Comparison of ENCODE assay signal across 1 cellular context in the genomic region with DNA sequence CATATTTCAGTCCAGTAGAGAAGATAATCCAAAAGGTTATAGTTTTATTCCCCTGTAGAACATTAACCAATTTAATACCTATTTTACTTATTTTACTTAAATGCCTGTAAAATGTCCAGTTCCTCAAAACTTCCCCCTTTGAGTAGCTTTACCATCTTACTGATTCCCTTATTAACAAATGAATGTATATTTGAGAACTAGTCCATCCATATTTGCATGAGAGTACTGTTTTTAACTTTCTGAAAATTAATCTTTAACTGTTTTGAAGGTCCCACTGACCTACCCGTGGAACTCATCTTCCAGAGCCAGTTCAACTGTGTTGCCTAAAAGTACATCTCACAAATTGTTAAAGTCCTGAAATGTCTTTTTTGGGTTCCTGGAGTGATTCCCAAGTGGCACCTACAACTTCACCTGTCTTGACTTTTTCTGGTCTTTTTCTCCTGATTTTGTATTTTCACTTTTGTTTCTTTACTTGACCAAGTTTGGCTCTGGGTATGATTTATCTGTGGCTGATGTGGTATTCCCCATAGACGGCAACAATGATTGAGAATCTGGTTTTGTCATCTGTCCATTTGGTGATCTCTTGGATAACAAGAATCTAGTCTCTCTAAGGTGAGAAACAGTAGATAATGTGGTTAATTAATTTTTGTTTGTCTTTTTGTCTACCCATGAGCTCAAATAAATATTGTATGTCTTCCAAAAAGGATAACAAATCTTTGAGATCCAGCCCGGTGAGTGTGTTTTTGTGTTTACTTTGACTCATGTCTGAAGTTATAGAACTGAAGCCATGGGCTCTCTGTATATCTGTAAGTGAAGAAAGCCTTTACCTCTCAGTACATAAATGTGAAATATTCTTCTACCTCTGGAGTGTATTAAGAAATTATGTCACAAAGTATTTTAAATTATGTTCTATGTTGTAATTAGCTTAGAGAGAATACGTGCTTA.
TF ChIP-seq lines count a peak whose summit lies in the region.

No MANE protein-coding gene starts in this region.

TF ChIP-seq in GM12878, 131 proteins besides CTCF, POLR2A, EP300 and RAD21 (continued from another document):
- TF ChIP-seq, protein P1, sequence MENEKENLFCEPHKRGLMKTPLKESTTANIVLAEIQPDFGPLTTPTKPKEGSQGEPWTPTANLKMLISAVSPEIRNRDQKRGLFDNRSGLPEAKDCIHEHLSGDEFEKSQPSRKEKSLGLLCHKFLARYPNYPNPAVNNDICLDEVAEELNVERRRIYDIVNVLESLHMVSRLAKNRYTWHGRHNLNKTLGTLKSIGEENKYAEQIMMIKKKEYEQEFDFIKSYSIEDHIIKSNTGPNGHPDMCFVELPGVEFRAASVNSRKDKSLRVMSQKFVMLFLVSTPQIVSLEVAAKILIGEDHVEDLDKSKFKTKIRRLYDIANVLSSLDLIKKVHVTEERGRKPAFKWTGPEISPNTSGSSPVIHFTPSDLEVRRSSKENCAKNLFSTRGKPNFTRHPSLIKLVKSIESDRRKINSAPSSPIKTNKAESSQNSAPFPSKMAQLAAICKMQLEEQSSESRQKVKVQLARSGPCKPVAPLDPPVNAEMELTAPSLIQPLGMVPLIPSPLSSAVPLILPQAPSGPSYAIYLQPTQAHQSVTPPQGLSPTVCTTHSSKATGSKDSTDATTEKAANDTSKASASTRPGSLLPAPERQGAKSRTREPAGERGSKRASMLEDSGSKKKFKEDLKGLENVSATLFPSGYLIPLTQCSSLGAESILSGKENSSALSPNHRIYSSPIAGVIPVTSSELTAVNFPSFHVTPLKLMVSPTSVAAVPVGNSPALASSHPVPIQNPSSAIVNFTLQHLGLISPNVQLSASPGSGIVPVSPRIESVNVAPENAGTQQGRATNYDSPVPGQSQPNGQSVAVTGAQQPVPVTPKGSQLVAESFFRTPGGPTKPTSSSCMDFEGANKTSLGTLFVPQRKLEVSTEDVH (IDR thresholded peaks at IDR 0.05; ENCODE audit: low read depth, partially characterized antibody): no peak
- TF ChIP-seq DPF2 (IDR thresholded peaks at IDR 0.05): peak; percentile 90
- TF ChIP-seq CBX5 (IDR thresholded peaks at IDR 0.05; ENCODE audit: low read depth): 0 out of 2 replicates have a peak, but pooled peaks have one; percentile 24
- peak; percentile 84 for TF ChIP-seq NBN (IDR thresholded peaks at IDR 0.05)
- no peak for TF ChIP-seq ASH2L (IDR thresholded peaks at IDR 0.05; ENCODE audit: borderline replicate concordance, low read depth)
- TF ChIP-seq, protein P2, sequence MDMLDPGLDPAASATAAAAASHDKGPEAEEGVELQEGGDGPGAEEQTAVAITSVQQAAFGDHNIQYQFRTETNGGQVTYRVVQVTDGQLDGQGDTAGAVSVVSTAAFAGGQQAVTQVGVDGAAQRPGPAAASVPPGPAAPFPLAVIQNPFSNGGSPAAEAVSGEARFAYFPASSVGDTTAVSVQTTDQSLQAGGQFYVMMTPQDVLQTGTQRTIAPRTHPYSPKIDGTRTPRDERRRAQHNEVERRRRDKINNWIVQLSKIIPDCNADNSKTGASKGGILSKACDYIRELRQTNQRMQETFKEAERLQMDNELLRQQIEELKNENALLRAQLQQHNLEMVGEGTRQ (IDR thresholded peaks at IDR 0.05; ENCODE audit: borderline replicate concordance, low read depth, low read length): no peak
- TF ChIP-seq IKZF1 (conservative IDR thresholded peaks at IDR 0.05): peak; percentile 90
- TF ChIP-seq BHLHE40 (IDR thresholded peaks at IDR 0.05; ENCODE audit: borderline replicate concordance in 1 of 2, low read depth in 2 of 2, low read length in 1 of 2): peak; percentile 12 to 13; a peak in 1 of 4 replicates
- TF ChIP-seq YBX1 (IDR thresholded peaks at IDR 0.05): no peak
- 0 out of 3 replicates have a peak, but pooled peaks have one; percentile 13 for TF ChIP-seq POU2F2 (IDR thresholded peaks at IDR 0.05; ENCODE audit: borderline replicate concordance, low read depth, low read length)
- peak; percentile 92 for TF ChIP-seq NFIC (IDR thresholded peaks at IDR 0.05; ENCODE audit: low read depth, low read length)
- TF ChIP-seq CREM (IDR thresholded peaks at IDR 0.05; ENCODE audit: low read depth): peak; percentile 29; the same call in 1 of the 2 replicates
- no peak for TF ChIP-seq FOS (IDR thresholded peaks at IDR 0.05; ENCODE audit: borderline replicate concordance, extremely low read depth, insufficient read length)
- no peak for TF ChIP-seq ZNF622 (IDR thresholded peaks at IDR 0.05)
- TF ChIP-seq, protein P3, sequence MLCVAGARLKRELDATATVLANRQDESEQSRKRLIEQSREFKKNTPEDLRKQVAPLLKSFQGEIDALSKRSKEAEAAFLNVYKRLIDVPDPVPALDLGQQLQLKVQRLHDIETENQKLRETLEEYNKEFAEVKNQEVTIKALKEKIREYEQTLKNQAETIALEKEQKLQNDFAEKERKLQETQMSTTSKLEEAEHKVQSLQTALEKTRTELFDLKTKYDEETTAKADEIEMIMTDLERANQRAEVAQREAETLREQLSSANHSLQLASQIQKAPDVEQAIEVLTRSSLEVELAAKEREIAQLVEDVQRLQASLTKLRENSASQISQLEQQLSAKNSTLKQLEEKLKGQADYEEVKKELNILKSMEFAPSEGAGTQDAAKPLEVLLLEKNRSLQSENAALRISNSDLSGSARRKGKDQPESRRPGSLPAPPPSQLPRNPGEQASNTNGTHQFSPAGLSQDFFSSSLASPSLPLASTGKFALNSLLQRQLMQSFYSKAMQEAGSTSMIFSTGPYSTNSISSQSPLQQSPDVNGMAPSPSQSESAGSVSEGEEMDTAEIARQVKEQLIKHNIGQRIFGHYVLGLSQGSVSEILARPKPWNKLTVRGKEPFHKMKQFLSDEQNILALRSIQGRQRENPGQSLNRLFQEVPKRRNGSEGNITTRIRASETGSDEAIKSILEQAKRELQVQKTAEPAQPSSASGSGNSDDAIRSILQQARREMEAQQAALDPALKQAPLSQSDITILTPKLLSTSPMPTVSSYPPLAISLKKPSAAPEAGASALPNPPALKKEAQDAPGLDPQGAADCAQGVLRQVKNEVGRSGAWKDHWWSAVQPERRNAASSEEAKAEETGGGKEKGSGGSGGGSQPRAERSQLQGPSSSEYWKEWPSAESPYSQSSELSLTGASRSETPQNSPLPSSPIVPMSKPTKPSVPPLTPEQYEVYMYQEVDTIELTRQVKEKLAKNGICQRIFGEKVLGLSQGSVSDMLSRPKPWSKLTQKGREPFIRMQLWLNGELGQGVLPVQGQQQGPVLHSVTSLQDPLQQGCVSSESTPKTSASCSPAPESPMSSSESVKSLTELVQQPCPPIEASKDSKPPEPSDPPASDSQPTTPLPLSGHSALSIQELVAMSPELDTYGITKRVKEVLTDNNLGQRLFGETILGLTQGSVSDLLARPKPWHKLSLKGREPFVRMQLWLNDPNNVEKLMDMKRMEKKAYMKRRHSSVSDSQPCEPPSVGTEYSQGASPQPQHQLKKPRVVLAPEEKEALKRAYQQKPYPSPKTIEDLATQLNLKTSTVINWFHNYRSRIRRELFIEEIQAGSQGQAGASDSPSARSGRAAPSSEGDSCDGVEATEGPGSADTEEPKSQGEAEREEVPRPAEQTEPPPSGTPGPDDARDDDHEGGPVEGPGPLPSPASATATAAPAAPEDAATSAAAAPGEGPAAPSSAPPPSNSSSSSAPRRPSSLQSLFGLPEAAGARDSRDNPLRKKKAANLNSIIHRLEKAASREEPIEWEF (IDR thresholded peaks at IDR 0.05; ENCODE audit: insufficient replicate concordance, low read depth, low read length): peak; percentile 62
- TF ChIP-seq, protein P4, sequence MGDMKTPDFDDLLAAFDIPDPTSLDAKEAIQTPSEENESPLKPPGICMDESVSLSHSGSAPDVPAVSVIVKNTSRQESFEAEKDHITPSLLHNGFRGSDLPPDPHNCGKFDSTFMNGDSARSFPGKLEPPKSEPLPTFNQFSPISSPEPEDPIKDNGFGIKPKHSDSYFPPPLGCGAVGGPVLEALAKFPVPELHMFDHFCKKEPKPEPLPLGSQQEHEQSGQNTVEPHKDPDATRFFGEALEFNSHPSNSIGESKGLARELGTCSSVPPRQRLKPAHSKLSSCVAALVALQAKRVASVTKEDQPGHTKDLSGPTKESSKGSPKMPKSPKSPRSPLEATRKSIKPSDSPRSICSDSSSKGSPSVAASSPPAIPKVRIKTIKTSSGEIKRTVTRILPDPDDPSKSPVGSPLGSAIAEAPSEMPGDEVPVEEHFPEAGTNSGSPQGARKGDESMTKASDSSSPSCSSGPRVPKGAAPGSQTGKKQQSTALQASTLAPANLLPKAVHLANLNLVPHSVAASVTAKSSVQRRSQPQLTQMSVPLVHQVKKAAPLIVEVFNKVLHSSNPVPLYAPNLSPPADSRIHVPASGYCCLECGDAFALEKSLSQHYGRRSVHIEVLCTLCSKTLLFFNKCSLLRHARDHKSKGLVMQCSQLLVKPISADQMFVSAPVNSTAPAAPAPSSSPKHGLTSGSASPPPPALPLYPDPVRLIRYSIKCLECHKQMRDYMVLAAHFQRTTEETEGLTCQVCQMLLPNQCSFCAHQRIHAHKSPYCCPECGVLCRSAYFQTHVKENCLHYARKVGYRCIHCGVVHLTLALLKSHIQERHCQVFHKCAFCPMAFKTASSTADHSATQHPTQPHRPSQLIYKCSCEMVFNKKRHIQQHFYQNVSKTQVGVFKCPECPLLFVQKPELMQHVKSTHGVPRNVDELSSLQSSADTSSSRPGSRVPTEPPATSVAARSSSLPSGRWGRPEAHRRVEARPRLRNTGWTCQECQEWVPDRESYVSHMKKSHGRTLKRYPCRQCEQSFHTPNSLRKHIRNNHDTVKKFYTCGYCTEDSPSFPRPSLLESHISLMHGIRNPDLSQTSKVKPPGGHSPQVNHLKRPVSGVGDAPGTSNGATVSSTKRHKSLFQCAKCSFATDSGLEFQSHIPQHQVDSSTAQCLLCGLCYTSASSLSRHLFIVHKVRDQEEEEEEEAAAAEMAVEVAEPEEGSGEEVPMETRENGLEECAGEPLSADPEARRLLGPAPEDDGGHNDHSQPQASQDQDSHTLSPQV (IDR thresholded peaks at IDR 0.05): no peak
- TF ChIP-seq LARP7 (IDR thresholded peaks at IDR 0.05): no peak
- TF ChIP-seq, protein P5, sequence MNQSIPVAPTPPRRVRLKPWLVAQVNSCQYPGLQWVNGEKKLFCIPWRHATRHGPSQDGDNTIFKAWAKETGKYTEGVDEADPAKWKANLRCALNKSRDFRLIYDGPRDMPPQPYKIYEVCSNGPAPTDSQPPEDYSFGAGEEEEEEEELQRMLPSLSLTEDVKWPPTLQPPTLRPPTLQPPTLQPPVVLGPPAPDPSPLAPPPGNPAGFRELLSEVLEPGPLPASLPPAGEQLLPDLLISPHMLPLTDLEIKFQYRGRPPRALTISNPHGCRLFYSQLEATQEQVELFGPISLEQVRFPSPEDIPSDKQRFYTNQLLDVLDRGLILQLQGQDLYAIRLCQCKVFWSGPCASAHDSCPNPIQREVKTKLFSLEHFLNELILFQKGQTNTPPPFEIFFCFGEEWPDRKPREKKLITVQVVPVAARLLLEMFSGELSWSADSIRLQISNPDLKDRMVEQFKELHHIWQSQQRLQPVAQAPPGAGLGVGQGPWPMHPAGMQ (IDR thresholded peaks at IDR 0.05; ENCODE audit: borderline replicate concordance): no peak
- TF ChIP-seq TAF1 (IDR thresholded peaks at IDR 0.05; ENCODE audit: borderline replicate concordance, low read depth, low read length): no peak
- peak; percentile 52; the same call in 1 of the 2 replicates for TF ChIP-seq EED (IDR thresholded peaks at IDR 0.05; ENCODE audit: low read depth)
- peak; percentile 95 for TF ChIP-seq MTA2 (IDR thresholded peaks at IDR 0.05; ENCODE audit: low read depth)
